13 cellular contexts compared by ENCODE assay signal in genomic region chr4:40193578-40193977, GRCh38. TPM values are rescaled to one million over a fixed set of nuclear protein-coding genes. Genes with fewer than 3 reads are reported as not detected.
DNase-seq lines count a peak whose midpoint lies in the region; ATAC-seq and TF ChIP-seq lines count a peak whose summit lies in the region.
"Had no signal": no experiment of that assay in that cellular context is flagged by ENCODE, and none has a peak within 500 bp of the region (broad histone marks: within the 10 kb centered on the region; RNA-seq: fewer than 3 reads in every experiment).

No MANE protein-coding gene starts in this region.

- TF ChIP-seq POLR2A in Peyer's patch (IDR thresholded peaks at IDR 0.05) = no peak

- H3K9me3 ChIP-seq in A673 (ENCODE audit: low read depth, low read length, poor library complexity, severe bottlenecking) (no peaks in the 10 kb centered on the region), Peyer's patch (no peaks in the 10 kb centered on the region)
- H3K9me3 ChIP-seq: adrenal gland had no signal

- BruUV-seq in A673 (replicated peaks; lab: Mats Ljungman, UMichigan) = no TSS peak

- H3K36me3 ChIP-seq in A673 (ENCODE audit: insufficient read depth, low read length, poor library complexity, severe bottlenecking) (peaks cover 2% of the 10 kb centered on the region), Peyer's patch (no peaks in the 10 kb centered on the region)
- H3K36me3 ChIP-seq: adrenal gland had no signal

- intact Hi-C loops in A673 (cut with micrococcal nuclease; ENCODE audit: unreplicated experiment) = no loop called here

- CTCF ChIA-PET in A673 (lab: Charles Lee) = no interaction called here

- peak overlapping the region; percentile 29 for H3K4me3 ChIP-seq in A673 (ENCODE audit: low read depth, low read length, poor library complexity, severe bottlenecking)
- H3K4me3 ChIP-seq in GM12865 (ENCODE audit: low read depth, low read length) = peak overlapping the region; percentile 87
- H3K4me3 ChIP-seq in Peyer's patch = peak overlapping the region in 2 of 4 donors; percentile 26 to 57
- H3K4me3 ChIP-seq: adrenal gland, PC-9, skin epidermis had no signal

- ATAC-seq in esophagus mucosa (peak; percentile 9), HG02840 (IDR thresholded peaks at IDR 0.05; ENCODE audit: low FRiP score, unreplicated experiment) (no peak), HG03378 (IDR thresholded peaks at IDR 0.05; ENCODE audit: unreplicated experiment) (no peak)

- H3K27me3 ChIP-seq in A673 (replicated peaks; ENCODE audit: insufficient read depth, low read depth, low read length, poor library complexity) = no peaks in the 10 kb centered on the region
- H3K27me3 ChIP-seq in Peyer's patch = no peaks in the 10 kb centered on the region
- H3K27me3 ChIP-seq: adrenal gland had no signal

- POLR2A ChIA-PET in A673 (lab: Charles Lee; ENCODE audit: low non-redundant PET) = no interaction called here

- H3K27ac ChIP-seq in A673 (ENCODE audit: low read depth, low read length, poor library complexity, severe bottlenecking) (peak overlapping the region; percentile 97), Peyer's patch (peak overlapping the region; percentile 58 to 87 (median 72))
- H3K27ac ChIP-seq: adrenal gland, PC-9 had no signal

- DNase-seq in A673 (ENCODE audit: low spot score) = no peak
- no peak for DNase-seq in GM12865 (ENCODE audit: low read depth)
- no peak for DNase-seq in Peyer's patch
- DNase-seq in RKO (ENCODE audit: low spot score) = no peak
- no peak for DNase-seq in effector CD8-positive, alpha-beta T cell (lab: John Stamatoyannopoulos, UW)
- DNase-seq: adrenal gland, Kasumi-1, PC-9 had no signal

- no peak for TF ChIP-seq CTCF in A673 (conservative IDR thresholded peaks at IDR 0.05; ENCODE audit: low read depth, low read length)
- no peak for TF ChIP-seq CTCF in GM12865 (IDR thresholded peaks at IDR 0.05; ENCODE audit: insufficient read depth, low read depth, low read length, missing control alignments)
- TF ChIP-seq CTCF in Peyer's patch (IDR thresholded peaks at IDR 0.05) = no peak

- H3K4me1 ChIP-seq in A673 (ENCODE audit: insufficient read depth, low read length, poor library complexity, severe bottlenecking) (peaks cover 73% of the 10 kb centered on the region), Peyer's patch (peaks cover 0 to 14% (median 3%) of the 10 kb centered on the region in 4 donors)
- H3K4me1 ChIP-seq: adrenal gland had no signal

RNA-seq across cellular contexts. Expression of gene RHOH, which starts 3.3 kb away (rescaled TPM):
- 66.8 and 74.2 TPM in 2 replicates for total RNA-seq in A673 (2021)
- 10 to 100 TPM in 2 of 4 donors, 1 to 10 TPM in 2; 3.0 to 46.2 (median 9.8) TPM for total RNA-seq in Peyer's patch
- total RNA-seq in esophagus mucosa = 1.2 TPM
- total RNA-seq: kidney epithelial cell, PC-9 had no signal
